Comparison of ENCODE assay signal across 9 cellular contexts in genomic region chr2:12720752-12721151, GRCh38. TPM values are rescaled to one million over a fixed set of nuclear protein-coding genes. Genes with fewer than 3 reads are reported as not detected.
DNase-seq lines count a peak whose midpoint lies in the region; ATAC-seq, FAIRE-seq and TF ChIP-seq lines count a peak whose summit lies in the region.
"Had no signal": no experiment of that assay in that cellular context is flagged by ENCODE, and none has a peak within 500 bp of the region (broad histone marks: within the 10 kb centered on the region; RNA-seq: fewer than 3 reads in every experiment).

No MANE protein-coding gene starts in this region.

- no peaks in the 10 kb centered on the region for H3K9me2 ChIP-seq in PC-3 (replicated peaks; ENCODE audit: low read length)

- intact Hi-C loops in PC-3 (cut with micrococcal nuclease): loop anchor here (1.0 kb wide), 2 partner anchors 211 to 287 kb away; no protein-coding TSS in a partner anchor

- H3K4me2 ChIP-seq in PC-3 (ENCODE audit: low read length) (peak overlapping the region; percentile 83), fibroblast of lung (ENCODE audit: extremely low read depth, insufficient read depth, low read length) (peak overlapping the region; percentile 88)

- H4K20me1 ChIP-seq in PC-3 (ENCODE audit: low read length) (peaks cover 44% of the 10 kb centered on the region), fibroblast of lung (ENCODE audit: control insufficient read depth, extremely low read depth, insufficient read depth, low read length) (no peaks in the 10 kb centered on the region)

- H3K9me3 ChIP-seq in PC-3 (ENCODE audit: low read length): no peaks in the 10 kb centered on the region
- no peaks in the 10 kb centered on the region for H3K9me3 ChIP-seq in fibroblast of lung (ENCODE audit: control insufficient read depth, insufficient read depth, low read depth, low read length)

- peaks cover 87% of the 10 kb centered on the region for H3K79me2 ChIP-seq in PC-3 (ENCODE audit: low read length)
- H3K79me2 ChIP-seq in fibroblast of lung (ENCODE audit: control insufficient read depth, insufficient read depth, low read length): peaks cover 84% of the 10 kb centered on the region

- H3K4me1 ChIP-seq in PC-3 (ENCODE audit: insufficient read depth, low read length) (peaks cover 30% of the 10 kb centered on the region), fibroblast of lung (ENCODE audit: control insufficient read depth, extremely low read depth, insufficient read depth, low read length) (peaks cover 13% of the 10 kb centered on the region)

- ATAC-seq in PC-3 (no peak), HG02642 (IDR thresholded peaks at IDR 0.05; ENCODE audit: poor library complexity, unreplicated experiment) (no peak)

- H3F3A ChIP-seq in PC-3 (ENCODE audit: low read length, unreplicated experiment): no peaks in the 10 kb centered on the region

- BruUV-seq in PC-3 (replicated peaks; lab: Mats Ljungman, UMichigan): no TSS peak

- H3K36me3 ChIP-seq in PC-3 (ENCODE audit: low read depth, low read length) (peaks cover 24% of the 10 kb centered on the region), fibroblast of lung (ENCODE audit: control insufficient read depth, insufficient read depth, low read length) (no peaks in the 10 kb centered on the region)

- TF ChIP-seq CTCF in PC-3 (conservative IDR thresholded peaks at IDR 0.05; ENCODE audit: low read depth, low read length) (no peak), fibroblast of lung (conservative IDR thresholded peaks at IDR 0.05 in 1 of 2, IDR thresholded peaks at IDR 0.05 in 1 of 2; ENCODE audit: low read depth in 1 of 2, low read length in 2 of 2) (no peak), retinal pigment epithelial cell (conservative IDR thresholded peaks at IDR 0.05; ENCODE audit: low read depth, low read length) (no peak)

- DNase-seq in EH (ENCODE audit: low read depth): peak; percentile 36
- DNase-seq in PC-3: no peak
- peak in 1 of 2 donors; percentile 23 for DNase-seq in fibroblast of lung (ENCODE audit: low read depth in 2 of 2)
- DNase-seq in retinal pigment epithelial cell (ENCODE audit: low read depth): no peak
- no peak for DNase-seq in frontal cortex (ENCODE audit: low spot score in 2 of 2)
- no peak for DNase-seq in SHP77 treated with DMSO at 0.1 percent for 48 hours (lab: John Stamatoyannopoulos, UW)
- no peak for DNase-seq in activated CD4-positive, CD25-positive, alpha-beta regulatory T cell treated with anti-CD3 and anti-CD28 coated beads, Interleukin-2, amount 50 U/mL, for 72 hours
- DNase-seq: SW 1271 had no signal

- FAIRE-seq in frontal cortex (lab: Jason Lieb, UNC): no peak

- H3K4me3 ChIP-seq in PC-3 (ENCODE audit: low read length) (peak overlapping the region; percentile 95), fibroblast of lung (replicated peaks in 1 of 4; ENCODE audit: control extremely low read depth in 1 of 4, insufficient read depth in 1 of 4, low read depth in 3 of 4, low read length in 4 of 4) (peak overlapping the region; percentile 73 to 97 (median 94)), retinal pigment epithelial cell (ENCODE audit: low read length) (peak overlapping the region; percentile 96)

- H3K27ac ChIP-seq in PC-3 (ENCODE audit: low read length) (no peak overlapping the region), fibroblast of lung (ENCODE audit: insufficient read depth, low read length) (peak overlapping the region; percentile 88)

- H2AFZ ChIP-seq in PC-3 (ENCODE audit: low read length) (no peak overlapping the region), fibroblast of lung (ENCODE audit: low read length) (no peak overlapping the region)

- H3K9ac ChIP-seq in PC-3 (ENCODE audit: low read length) (no peak overlapping the region), fibroblast of lung (ENCODE audit: insufficient read depth, low read length) (peak overlapping the region; percentile 1)

- POLR2A ChIA-PET in PC-3 (lab: Charles Lee; ENCODE audit: unreplicated experiment): interaction anchor here (0.6 kb wide), 1 partner anchor 171 kb away, joined by 3 read pairs; no protein-coding TSS in a partner anchor

- H3K27me3 ChIP-seq in PC-3 (ENCODE audit: low read length) (no peaks in the 10 kb centered on the region), fibroblast of lung (ENCODE audit: control insufficient read depth, insufficient read depth, low read length) (no peaks in the 10 kb centered on the region)

- CTCF ChIA-PET in PC-3 (lab: Charles Lee): no interaction called here

RNA-seq across cellular contexts. Expression of gene TRIB2, which starts 4.0 kb away (rescaled TPM):
- 35.2 and 51.8 TPM in 2 replicates for total RNA-seq in PC-3 (2014; rRNA removed)
- total RNA-seq in fibroblast of lung: 31.0 and 38.5 TPM in 2 replicates
- 23.4 and 26.1 TPM in 2 replicates for polyA plus RNA-seq in fibroblast of lung
- polyA plus RNA-seq in fibroblast of lung (2012): 21.0 and 29.7 TPM in 2 replicates
- polyA minus RNA-seq in fibroblast of lung (ENCODE audit: low replicate concordance): 22.2 and 35.6 TPM in 2 replicates
- 82.7 TPM for total RNA-seq in frontal cortex
